1 cellular context compared by ENCODE assay signal in the genomic region with DNA sequence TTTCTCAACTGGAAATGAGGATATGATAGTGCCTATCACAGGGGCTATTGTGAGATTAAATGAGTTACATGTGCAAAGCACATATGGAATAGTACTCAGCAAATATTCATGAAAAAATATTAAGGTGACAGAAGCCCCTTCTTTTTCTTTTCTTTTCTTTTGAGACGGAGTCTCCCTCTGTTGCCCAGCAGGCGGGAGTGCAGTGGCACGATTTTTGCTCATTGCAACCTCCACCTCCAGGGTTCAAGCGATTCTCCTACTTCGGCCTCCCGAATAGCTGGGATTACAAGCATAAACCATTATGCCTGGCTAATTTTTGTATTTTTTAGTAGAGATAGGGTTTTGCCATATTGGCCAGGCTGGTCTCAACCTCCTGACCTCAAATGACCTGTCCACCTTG.
TF ChIP-seq lines count a peak whose summit lies in the region.

No MANE protein-coding gene starts in this region.

TF ChIP-seq in H1, 55 proteins besides CTCF, POLR2A, EP300 and RAD21:
- TF ChIP-seq CHD2 (IDR thresholded peaks at IDR 0.05; ENCODE audit: low read length) (no peak), EGR1 (IDR thresholded peaks at IDR 0.05; ENCODE audit: borderline replicate concordance, low read depth, low read length) (no peak), SIN3A (conservative IDR thresholded peaks at IDR 0.05 in 1 of 2, IDR thresholded peaks at IDR 0.05 in 1 of 2; ENCODE audit: low read depth in 1 of 2, low read length in 2 of 2) (no peak), SUZ12 (IDR thresholded peaks at IDR 0.05; ENCODE audit: low read length) (no peak), NRF1 (IDR thresholded peaks at IDR 0.05; ENCODE audit: low read depth, low read length) (no peak)
- TF ChIP-seq, protein P1, sequence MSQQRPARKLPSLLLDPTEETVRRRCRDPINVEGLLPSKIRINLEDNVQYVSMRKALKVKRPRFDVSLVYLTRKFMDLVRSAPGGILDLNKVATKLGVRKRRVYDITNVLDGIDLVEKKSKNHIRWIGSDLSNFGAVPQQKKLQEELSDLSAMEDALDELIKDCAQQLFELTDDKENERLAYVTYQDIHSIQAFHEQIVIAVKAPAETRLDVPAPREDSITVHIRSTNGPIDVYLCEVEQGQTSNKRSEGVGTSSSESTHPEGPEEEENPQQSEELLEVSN (IDR thresholded peaks at IDR 0.05), result no peak
- TF ChIP-seq, protein P2, sequence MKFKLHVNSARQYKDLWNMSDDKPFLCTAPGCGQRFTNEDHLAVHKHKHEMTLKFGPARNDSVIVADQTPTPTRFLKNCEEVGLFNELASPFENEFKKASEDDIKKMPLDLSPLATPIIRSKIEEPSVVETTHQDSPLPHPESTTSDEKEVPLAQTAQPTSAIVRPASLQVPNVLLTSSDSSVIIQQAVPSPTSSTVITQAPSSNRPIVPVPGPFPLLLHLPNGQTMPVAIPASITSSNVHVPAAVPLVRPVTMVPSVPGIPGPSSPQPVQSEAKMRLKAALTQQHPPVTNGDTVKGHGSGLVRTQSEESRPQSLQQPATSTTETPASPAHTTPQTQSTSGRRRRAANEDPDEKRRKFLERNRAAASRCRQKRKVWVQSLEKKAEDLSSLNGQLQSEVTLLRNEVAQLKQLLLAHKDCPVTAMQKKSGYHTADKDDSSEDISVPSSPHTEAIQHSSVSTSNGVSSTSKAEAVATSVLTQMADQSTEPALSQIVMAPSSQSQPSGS (IDR thresholded peaks at IDR 0.05; ENCODE audit: low read length), result no peak
- TF ChIP-seq, protein P3, sequence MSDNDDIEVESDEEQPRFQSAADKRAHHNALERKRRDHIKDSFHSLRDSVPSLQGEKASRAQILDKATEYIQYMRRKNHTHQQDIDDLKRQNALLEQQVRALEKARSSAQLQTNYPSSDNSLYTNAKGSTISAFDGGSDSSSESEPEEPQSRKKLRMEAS (IDR thresholded peaks at IDR 0.05), result no peak
